In genomic region chr4:159179310-159179958, GRCh38 we compare ENCODE assay signal across 14 cellular contexts.
DNase-seq lines count a peak whose midpoint lies in the region; ATAC-seq and TF ChIP-seq lines count a peak whose summit lies in the region.
"Had no signal": no experiment of that assay in that cellular context is flagged by ENCODE, and none has a peak within 500 bp of the region (broad histone marks: within the 10 kb centered on the region; RNA-seq: fewer than 3 reads in every experiment).

No MANE protein-coding gene starts in this region.

- H3K9me3 Mint-ChIP-seq in MCF 10A (ENCODE audit: unreplicated experiment) (no peaks in the 10 kb centered on the region), endodermal cell (peaks cover 2% of the 10 kb centered on the region), nephron (no peaks in the 10 kb centered on the region)
- H3K9me3 Mint-ChIP-seq: T-cell had no signal

- no peaks in the 10 kb centered on the region for H3K36me3 ChIP-seq in breast epithelium
- no peaks in the 10 kb centered on the region for H3K36me3 ChIP-seq in endodermal cell (ENCODE audit: control insufficient read depth, insufficient read depth, low read length)
- no peaks in the 10 kb centered on the region for H3K36me3 ChIP-seq in upper lobe of left lung
- H3K36me3 ChIP-seq: brain microvascular endothelial cell had no signal

- H3K27ac Mint-ChIP-seq in MCF 10A (ENCODE audit: low read depth, unreplicated experiment) (no peak overlapping the region), endodermal cell (peak overlapping the region; percentile 50), nephron (peak overlapping the region; percentile 0 to 83 (median 10))
- H3K27ac Mint-ChIP-seq: activated T-helper 2 cell treated with anti-CD3 and anti-CD28 coated beads, Interferon-gamma antibody, Interleukin-2, Interleukin-4, amounts not matched to agents 10 μg/mL and 5 μg/mL and 100 μg/mL, durations not matched to agents 14 hours and 24 hours and 36 hours; T-cell had no signal

- ATAC-seq in upper lobe of left lung (ENCODE audit: low FRiP score in 2 of 2) (no peak), HG03439 (IDR thresholded peaks at IDR 0.05; ENCODE audit: unreplicated experiment) (no peak), HG03469 (IDR thresholded peaks at IDR 0.05; ENCODE audit: unreplicated experiment) (no peak)
- ATAC-seq: PC-3, T-cell had no signal

- intact Hi-C loops in breast epithelium (cut with DNase I; ENCODE audit: low total_unique reads) (no loop called here), MCF 10A (cut with micrococcal nuclease) (loop anchor here (5.0 to 10.0 kb wide), 4 partner anchors 167 to 925 kb away; no protein-coding TSS in a partner anchor)

- POLR2A ChIA-PET in MCF 10A (lab: Yijun Ruan, JAX) = no interaction called here

- H3K4me1 ChIP-seq in breast epithelium (peaks cover 0 to 9% of the 10 kb centered on the region in 2 donors), endodermal cell (ENCODE audit: control insufficient read depth, insufficient read depth, low read length) (peaks cover 2% of the 10 kb centered on the region), upper lobe of left lung (peaks cover 52 to 60% (median 54%) of the 10 kb centered on the region in 4 donors)

- CTCF ChIA-PET in MCF 10A (lab: Yijun Ruan, JAX) = interaction anchor here (0.6 to 4.5 kb wide), 5 partner anchors 10 to 328 kb away, joined by 4 to 38 read pairs (median 4); no protein-coding TSS in a partner anchor

- no peak for TF ChIP-seq EP300 in upper lobe of left lung (IDR thresholded peaks at IDR 0.05)

- H3K27ac ChIP-seq in breast epithelium (peak overlapping the region; percentile 0 to 25), endodermal cell (ENCODE audit: low read depth, low read length) (no peak overlapping the region), upper lobe of left lung (peak overlapping the region in 3 of 4 donors; percentile 16 to 60 (median 60))
- H3K27ac ChIP-seq: brain microvascular endothelial cell had no signal

- no peak overlapping the region for H3K9ac ChIP-seq in endodermal cell (ENCODE audit: extremely low read depth, low read length, poor library complexity, severe bottlenecking)

- 83 to 89% methylated on average over 1 to 2 of the region's 2 CpGs for WGBS in endodermal cell (ENCODE audit: insufficient coverage in 1 of 2, insufficient read length in 1 of 2), 2 experiments
- 56 to 69% methylated on average over 2 of the region's 2 CpGs for WGBS in upper lobe of left lung, 2 donors

- H3K4me1 Mint-ChIP-seq in MCF 10A (ENCODE audit: insufficient read depth, unreplicated experiment) (peaks cover 22% of the 10 kb centered on the region), endodermal cell (peaks cover 35% of the 10 kb centered on the region), nephron (peaks cover 36% of the 10 kb centered on the region)

- TF ChIP-seq POLR2A in breast epithelium (IDR thresholded peaks at IDR 0.05) = no peak
- TF ChIP-seq POLR2A in upper lobe of left lung (IDR thresholded peaks at IDR 0.05) = no peak

- H3K36me3 Mint-ChIP-seq in MCF 10A (ENCODE audit: insufficient read depth, unreplicated experiment) = no peaks in the 10 kb centered on the region
- no peaks in the 10 kb centered on the region for H3K36me3 Mint-ChIP-seq in endodermal cell (ENCODE audit: low read depth)
- peaks cover 3% of the 10 kb centered on the region for H3K36me3 Mint-ChIP-seq in nephron (ENCODE audit: low read depth)
- H3K36me3 Mint-ChIP-seq: T-cell had no signal

- no TSS peak for BruUV-seq in MCF 10A (replicated peaks; lab: Mats Ljungman, UMichigan)

- H3K27me3 Mint-ChIP-seq in MCF 10A (ENCODE audit: insufficient read depth, unreplicated experiment) (no peaks in the 10 kb centered on the region), endodermal cell (ENCODE audit: insufficient read depth) (no peaks in the 10 kb centered on the region), nephron (ENCODE audit: low read depth) (no peaks in the 10 kb centered on the region)

- no peak overlapping the region for H3K4me3 Mint-ChIP-seq in MCF 10A (ENCODE audit: unreplicated experiment)
- no peak overlapping the region for H3K4me3 Mint-ChIP-seq in endodermal cell
- peak overlapping the region in 1 of 3 experiments; percentile 11 for H3K4me3 Mint-ChIP-seq in nephron
- H3K4me3 Mint-ChIP-seq: T-cell had no signal

- H3K9me3 ChIP-seq in breast epithelium = no peaks in the 10 kb centered on the region
- H3K9me3 ChIP-seq in endodermal cell (ENCODE audit: control insufficient read depth, low read length) = no peaks in the 10 kb centered on the region
- H3K9me3 ChIP-seq in upper lobe of left lung = no peaks in the 10 kb centered on the region

- H3K4me3 ChIP-seq in breast epithelium (no peak overlapping the region), endodermal cell (ENCODE audit: low read length) (no peak overlapping the region), upper lobe of left lung (peak overlapping the region in 1 of 4 donors; percentile 5)

- H3K27me3 ChIP-seq in breast epithelium (no peaks in the 10 kb centered on the region), endodermal cell (ENCODE audit: control insufficient read depth, insufficient read depth, low read length, poor library complexity, severe bottlenecking) (no peaks in the 10 kb centered on the region), upper lobe of left lung (no peaks in the 10 kb centered on the region)
- H3K27me3 ChIP-seq: brain microvascular endothelial cell had no signal

- DNase-seq in breast epithelium (ENCODE audit: low spot score in 2 of 2) = no peak
- DNase-seq in MCF 10A (ENCODE audit: unreplicated experiment) = no peak
- no peak for DNase-seq in endodermal cell
- DNase-seq in upper lobe of left lung = no peak
- DNase-seq in GM19238 (ENCODE audit: insufficient read length, low spot score) = no peak
- DNase-seq: brain microvascular endothelial cell, GOT3, NCI-H226, PC-3, T-cell had no signal

- no peak for TF ChIP-seq CTCF in breast epithelium (IDR thresholded peaks at IDR 0.05)
- no peak for TF ChIP-seq CTCF in MCF 10A (IDR thresholded peaks at IDR 0.05; ENCODE audit: unreplicated experiment)
- no peak for TF ChIP-seq CTCF in endodermal cell (conservative IDR thresholded peaks at IDR 0.05)
- no peak for TF ChIP-seq CTCF in nephron (IDR thresholded peaks at IDR 0.05; ENCODE audit: unreplicated experiment in 3 of 3)
- no peak for TF ChIP-seq CTCF in upper lobe of left lung (IDR thresholded peaks at IDR 0.05)
